In genomic region chr14:70514168-70515069, GRCh38 we compare ENCODE assay signal across 1 cellular context.
TF ChIP-seq lines count a peak whose summit lies in the region.

No MANE protein-coding gene starts in this region.

TF ChIP-seq in GM12878, 131 proteins besides CTCF, POLR2A, EP300 and RAD21 (continued from another document and continues in another):
- TF ChIP-seq SKIL (IDR thresholded peaks at IDR 0.05; ENCODE audit: low read depth, poor library complexity, severe bottlenecking) (no peak), ZNF384 (IDR thresholded peaks at IDR 0.05; ENCODE audit: borderline replicate concordance, low read depth, low read length) (no peak), ATF3 (IDR thresholded peaks at IDR 0.05; ENCODE audit: borderline replicate concordance, extremely low read depth, low read depth, low read length) (no peak), E2F4 (IDR thresholded peaks at IDR 0.05; ENCODE audit: low read depth, low read length) (no peak), BMI1 (IDR thresholded peaks at IDR 0.05; ENCODE audit: borderline replicate concordance) (no peak), ZNF274 (IDR thresholded peaks at IDR 0.05; ENCODE audit: insufficient read depth, insufficient read length) (no peak), PRDM15 (CRISPR knock-in tag; IDR thresholded peaks at IDR 0.05) (no peak), POLR2AphosphoS5 (IDR thresholded peaks at IDR 0.05; ENCODE audit: low read length) (no peak), ZNF622 (IDR thresholded peaks at IDR 0.05) (no peak), JUNB (IDR thresholded peaks at IDR 0.05) (peak; percentile 64), KLF5 (IDR thresholded peaks at IDR 0.05; ENCODE audit: partially characterized antibody) (no peak), RUNX3 (IDR thresholded peaks at IDR 0.05; ENCODE audit: low read length) (peak; percentile 86), CREM (IDR thresholded peaks at IDR 0.05; ENCODE audit: low read depth) (0 out of 2 replicates have a peak, but pooled peaks have one; percentile 18), NR2F1 (conservative IDR thresholded peaks at IDR 0.05) (no peak), MEF2A (IDR thresholded peaks at IDR 0.05; ENCODE audit: insufficient read depth, low read depth, low read length) (0 out of 2 replicates have a peak, but pooled peaks have one; percentile 6), FOS (IDR thresholded peaks at IDR 0.05; ENCODE audit: borderline replicate concordance, extremely low read depth, insufficient read length) (no peak), GABPA (IDR thresholded peaks at IDR 0.05; ENCODE audit: low read depth) (no peak), RFX5 (IDR thresholded peaks at IDR 0.05; ENCODE audit: low read depth, low read length) (no peak), KAT2A (conservative IDR thresholded peaks at IDR 0.05; ENCODE audit: control insufficient read depth, low read depth, low read length) (no peak), SREBF2 (IDR thresholded peaks at IDR 0.05; ENCODE audit: low read length) (no peak), SMAD5 (IDR thresholded peaks at IDR 0.05; ENCODE audit: low read depth) (no peak), STAT3 (IDR thresholded peaks at IDR 0.05; ENCODE audit: low read depth, low read length) (no peak), MYC (IDR thresholded peaks at IDR 0.05; ENCODE audit: insufficient read depth, insufficient read length, insufficient replicate concordance, low read length, severe bottlenecking) (no peak), SMARCA5 (IDR thresholded peaks at IDR 0.05) (no peak), HDAC6 (IDR thresholded peaks at IDR 0.05; ENCODE audit: unreplicated experiment) (no peak), FOXK2 (IDR thresholded peaks at IDR 0.05) (no peak), GATAD2B (conservative IDR thresholded peaks at IDR 0.05; ENCODE audit: low read depth) (no peak), YY1 (IDR thresholded peaks at IDR 0.05; ENCODE audit: low read depth, low read length) (no peak), TAF1 (IDR thresholded peaks at IDR 0.05; ENCODE audit: borderline replicate concordance, low read depth, low read length) (no peak), USF1 (IDR thresholded peaks at IDR 0.05; ENCODE audit: borderline replicate concordance, extremely low read length, insufficient read depth, low read depth, low read length) (no peak), HDAC2 (IDR thresholded peaks at IDR 0.05) (no peak), PAX8 (IDR thresholded peaks at IDR 0.05) (no peak), KDM1A (IDR thresholded peaks at IDR 0.05; ENCODE audit: borderline replicate concordance) (no peak), NFIC (IDR thresholded peaks at IDR 0.05; ENCODE audit: low read depth, low read length) (peak; percentile 65; the same call in 1 of the 2 replicates), ZZZ3 (IDR thresholded peaks at IDR 0.05; ENCODE audit: control insufficient read depth, insufficient read length, low read depth) (no peak), TCF7 (IDR thresholded peaks at IDR 0.05; ENCODE audit: borderline replicate concordance) (no peak), RAD51 (IDR thresholded peaks at IDR 0.05) (no peak), PAX5 (IDR thresholded peaks at IDR 0.05; ENCODE audit: borderline replicate concordance, low read depth, low read length) (no peak), NR2C1 (IDR thresholded peaks at IDR 0.05) (no peak), JUND (IDR thresholded peaks at IDR 0.05; ENCODE audit: low read depth, low read length) (peak; percentile 29; the same call in 1 of the 2 replicates), SPI1 (IDR thresholded peaks at IDR 0.05; ENCODE audit: borderline replicate concordance, insufficient read depth, low read depth, low read length) (no peak), HCFC1 (IDR thresholded peaks at IDR 0.05; ENCODE audit: low read length) (no peak), FOXM1 (IDR thresholded peaks at IDR 0.05; ENCODE audit: low read depth, low read length) (no peak), POU2F2 (IDR thresholded peaks at IDR 0.05; ENCODE audit: borderline replicate concordance, low read depth, low read length) (no peak), ZBTB4 (CRISPR knock-in tag; IDR thresholded peaks at IDR 0.05) (no peak), ATF7 (IDR thresholded peaks at IDR 0.05; ENCODE audit: low read depth) (no peak), BCL11A (IDR thresholded peaks at IDR 0.05; ENCODE audit: low read depth, low read length) (no peak), WRNIP1 (IDR thresholded peaks at IDR 0.05; ENCODE audit: borderline replicate concordance, low read depth, low read length) (no peak), MYB (IDR thresholded peaks at IDR 0.05; ENCODE audit: borderline replicate concordance, low read depth, low read length) (no peak), RELB (IDR thresholded peaks at IDR 0.05; ENCODE audit: low read depth) (no peak), MTA3 (IDR thresholded peaks at IDR 0.05; ENCODE audit: borderline replicate concordance, low read length) (no peak; the same call in 1 of the 2 replicates), ESRRA (IDR thresholded peaks at IDR 0.05; ENCODE audit: low read length) (no peak), RELA (IDR thresholded peaks at IDR 0.05; ENCODE audit: borderline replicate concordance, partially characterized antibody) (peak; percentile 32), TCF3 (IDR thresholded peaks at IDR 0.05; ENCODE audit: borderline replicate concordance, insufficient read depth, low read depth, low read length) (no peak), ZNF217 (IDR thresholded peaks at IDR 0.05) (no peak), PKNOX1 (IDR thresholded peaks at IDR 0.05) (peak; percentile 79)
